Comparison of ENCODE assay signal across 1 cellular context in the genomic region with DNA sequence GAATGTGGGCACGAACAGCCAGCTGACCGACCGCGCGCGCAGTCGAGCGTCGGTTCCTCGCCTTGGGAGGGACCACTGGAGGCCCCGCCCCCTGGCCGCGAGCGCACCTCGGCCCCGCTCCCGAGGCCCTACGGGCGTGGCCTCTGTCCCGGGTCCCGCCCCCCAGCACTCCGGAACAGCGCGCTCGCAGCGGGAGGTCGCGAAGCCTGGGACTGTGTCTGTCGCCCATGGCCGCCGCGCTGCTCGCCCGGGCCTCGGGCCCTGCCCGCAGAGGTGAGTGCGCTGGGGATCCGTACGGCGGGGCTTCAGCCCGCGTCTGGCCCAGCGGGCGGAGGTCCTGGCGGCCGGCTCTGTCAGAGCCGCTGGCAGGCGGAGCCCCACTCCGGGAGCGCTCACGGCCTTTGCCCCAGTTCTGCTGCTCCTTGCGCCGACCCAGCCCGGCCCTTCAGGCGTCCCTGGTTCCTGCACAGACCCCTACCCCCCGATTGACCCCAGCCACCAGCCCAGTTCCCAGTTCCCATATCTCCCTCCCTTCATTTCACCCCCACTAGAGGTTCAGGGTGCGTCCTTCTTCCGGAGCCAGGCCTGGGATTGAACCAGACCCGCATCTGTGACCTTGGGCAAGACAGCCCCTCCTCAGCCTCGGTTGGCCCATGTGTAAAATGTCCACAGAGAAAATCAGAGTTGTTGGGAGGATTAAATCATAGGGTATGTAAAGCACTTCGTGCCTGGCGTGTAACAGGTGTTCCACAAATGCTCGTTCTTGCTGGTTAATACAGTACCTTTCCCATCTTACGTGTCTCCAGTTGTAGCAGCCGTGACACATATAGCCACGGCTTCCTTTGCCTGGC.
A peak's percentile ranks its signal among the peaks of the same experiment; 100 is the strongest.
TF ChIP-seq lines count a peak whose summit lies in the region.

A gene with protein sequence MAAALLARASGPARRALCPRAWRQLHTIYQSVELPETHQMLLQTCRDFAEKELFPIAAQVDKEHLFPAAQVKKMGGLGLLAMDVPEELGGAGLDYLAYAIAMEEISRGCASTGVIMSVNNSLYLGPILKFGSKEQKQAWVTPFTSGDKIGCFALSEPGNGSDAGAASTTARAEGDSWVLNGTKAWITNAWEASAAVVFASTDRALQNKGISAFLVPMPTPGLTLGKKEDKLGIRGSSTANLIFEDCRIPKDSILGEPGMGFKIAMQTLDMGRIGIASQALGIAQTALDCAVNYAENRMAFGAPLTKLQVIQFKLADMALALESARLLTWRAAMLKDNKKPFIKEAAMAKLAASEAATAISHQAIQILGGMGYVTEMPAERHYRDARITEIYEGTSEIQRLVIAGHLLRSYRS (plus strand): TSS at position 168 of the 851 bp plus-strand sequence. CDS start 60 bp downstream, at position 228.

TF ChIP-seq in K562, 482 proteins besides CTCF, POLR2A, EP300 and RAD21 (continued from another document and continues in another):
- TF ChIP-seq, protein P1, sequence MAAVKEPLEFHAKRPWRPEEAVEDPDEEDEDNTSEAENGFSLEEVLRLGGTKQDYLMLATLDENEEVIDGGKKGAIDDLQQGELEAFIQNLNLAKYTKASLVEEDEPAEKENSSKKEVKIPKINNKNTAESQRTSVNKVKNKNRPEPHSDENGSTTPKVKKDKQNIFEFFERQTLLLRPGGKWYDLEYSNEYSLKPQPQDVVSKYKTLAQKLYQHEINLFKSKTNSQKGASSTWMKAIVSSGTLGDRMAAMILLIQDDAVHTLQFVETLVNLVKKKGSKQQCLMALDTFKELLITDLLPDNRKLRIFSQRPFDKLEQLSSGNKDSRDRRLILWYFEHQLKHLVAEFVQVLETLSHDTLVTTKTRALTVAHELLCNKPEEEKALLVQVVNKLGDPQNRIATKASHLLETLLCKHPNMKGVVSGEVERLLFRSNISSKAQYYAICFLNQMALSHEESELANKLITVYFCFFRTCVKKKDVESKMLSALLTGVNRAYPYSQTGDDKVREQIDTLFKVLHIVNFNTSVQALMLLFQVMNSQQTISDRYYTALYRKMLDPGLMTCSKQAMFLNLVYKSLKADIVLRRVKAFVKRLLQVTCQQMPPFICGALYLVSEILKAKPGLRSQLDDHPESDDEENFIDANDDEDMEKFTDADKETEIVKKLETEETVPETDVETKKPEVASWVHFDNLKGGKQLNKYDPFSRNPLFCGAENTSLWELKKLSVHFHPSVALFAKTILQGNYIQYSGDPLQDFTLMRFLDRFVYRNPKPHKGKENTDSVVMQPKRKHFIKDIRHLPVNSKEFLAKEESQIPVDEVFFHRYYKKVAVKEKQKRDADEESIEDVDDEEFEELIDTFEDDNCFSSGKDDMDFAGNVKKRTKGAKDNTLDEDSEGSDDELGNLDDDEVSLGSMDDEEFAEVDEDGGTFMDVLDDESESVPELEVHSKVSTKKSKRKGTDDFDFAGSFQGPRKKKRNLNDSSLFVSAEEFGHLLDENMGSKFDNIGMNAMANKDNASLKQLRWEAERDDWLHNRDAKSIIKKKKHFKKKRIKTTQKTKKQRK (IDR thresholded peaks at IDR 0.05; ENCODE audit: borderline replicate concordance, low read depth, low read length), result no peak
- TF ChIP-seq, protein P2, sequence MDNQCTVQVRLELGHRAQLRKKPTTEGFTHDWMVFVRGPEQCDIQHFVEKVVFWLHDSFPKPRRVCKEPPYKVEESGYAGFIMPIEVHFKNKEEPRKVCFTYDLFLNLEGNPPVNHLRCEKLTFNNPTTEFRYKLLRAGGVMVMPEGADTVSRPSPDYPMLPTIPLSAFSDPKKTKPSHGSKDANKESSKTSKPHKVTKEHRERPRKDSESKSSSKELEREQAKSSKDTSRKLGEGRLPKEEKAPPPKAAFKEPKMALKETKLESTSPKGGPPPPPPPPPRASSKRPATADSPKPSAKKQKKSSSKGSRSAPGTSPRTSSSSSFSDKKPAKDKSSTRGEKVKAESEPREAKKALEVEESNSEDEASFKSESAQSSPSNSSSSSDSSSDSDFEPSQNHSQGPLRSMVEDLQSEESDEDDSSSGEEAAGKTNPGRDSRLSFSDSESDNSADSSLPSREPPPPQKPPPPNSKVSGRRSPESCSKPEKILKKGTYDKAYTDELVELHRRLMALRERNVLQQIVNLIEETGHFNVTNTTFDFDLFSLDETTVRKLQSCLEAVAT (IDR thresholded peaks at IDR 0.05), result no peak; a peak in 1 of 4 replicates
- TF ChIP-seq ZNF24 (IDR thresholded peaks at IDR 0.05) (no peak), CEBPB (tag; IDR thresholded peaks at IDR 0.05) (no peak), POLR3G (IDR thresholded peaks at IDR 0.05; ENCODE audit: extremely low read depth, insufficient read length, insufficient replicate concordance) (no peak), HDAC3 (IDR thresholded peaks at IDR 0.05; ENCODE audit: borderline replicate concordance, partially characterized antibody) (no peak), ZNF282 (CRISPR knock-in tag; IDR thresholded peaks at IDR 0.05) (no peak), ZNF695 (CRISPR knock-in tag; IDR thresholded peaks at IDR 0.05) (no peak), TSC22D4 (tag; IDR thresholded peaks at IDR 0.05) (no peak), HMGN3 (IDR thresholded peaks at IDR 0.05; ENCODE audit: borderline replicate concordance, extremely low read depth, insufficient read length, low read depth, low read length) (peak; percentile 43), ZBTB7A (IDR thresholded peaks at IDR 0.05; ENCODE audit: borderline replicate concordance, control insufficient read depth, low read depth, low read length) (peak; percentile 54; the same call in 1 of the 2 replicates), ZC3H11A (IDR thresholded peaks at IDR 0.05; ENCODE audit: low read depth, low read length) (no peak), LCOR (CRISPR knock-in tag; IDR thresholded peaks at IDR 0.05) (peak; percentile 73; the same call in 1 of the 2 replicates), JUNB (CRISPR knock-in tag; conservative IDR thresholded peaks at IDR 0.05) (no peak), RBFOX2 (IDR thresholded peaks at IDR 0.05; ENCODE audit: low read depth, low read length) (peak; percentile 94), MXI1 (IDR thresholded peaks at IDR 0.05; ENCODE audit: low read depth, low read length) (0 out of 2 replicates have a peak, but pooled peaks have one; percentile 20), C11orf30 (IDR thresholded peaks at IDR 0.05; ENCODE audit: low read depth) (no peak), SUPT5H (IDR thresholded peaks at IDR 0.05) (peak; percentile 81), RFX7 (CRISPR knock-in tag; IDR thresholded peaks at IDR 0.05) (no peak), CTBP1 (IDR thresholded peaks at IDR 0.05; ENCODE audit: borderline replicate concordance) (peak; percentile 78), NCOA2 (IDR thresholded peaks at IDR 0.05; ENCODE audit: partially characterized antibody in 2 of 2) (no peak), ZNF274 (IDR thresholded peaks at IDR 0.05; ENCODE audit: borderline replicate concordance, low read depth, low read length) (no peak), PHTF2 (CRISPR knock-in tag; IDR thresholded peaks at IDR 0.05) (no peak), TCF7L2 (IDR thresholded peaks at IDR 0.05; ENCODE audit: low read depth, low read length) (no peak), SRSF7 (optimal IDR thresholded peaks at IDR 0.05; ENCODE audit: low read depth, low read length) (no peak), ZNF785 (CRISPR knock-in tag; IDR thresholded peaks at IDR 0.05) (no peak), ZFP30 (CRISPR knock-in tag; IDR thresholded peaks at IDR 0.05; ENCODE audit: borderline replicate concordance) (no peak), SRF (CRISPR knock-in tag; IDR thresholded peaks at IDR 0.05) (no peak), RBM22 (IDR thresholded peaks at IDR 0.05; ENCODE audit: low read depth, low read length, poor library complexity, severe bottlenecking) (no peak), NRF1 (conservative IDR thresholded peaks at IDR 0.05 in 1 of 2, IDR thresholded peaks at IDR 0.05 in 1 of 2) (peak; percentile 87 to 89), IRF2 (CRISPR knock-in tag; IDR thresholded peaks at IDR 0.05) (no peak)
- TF ChIP-seq, protein P3, sequence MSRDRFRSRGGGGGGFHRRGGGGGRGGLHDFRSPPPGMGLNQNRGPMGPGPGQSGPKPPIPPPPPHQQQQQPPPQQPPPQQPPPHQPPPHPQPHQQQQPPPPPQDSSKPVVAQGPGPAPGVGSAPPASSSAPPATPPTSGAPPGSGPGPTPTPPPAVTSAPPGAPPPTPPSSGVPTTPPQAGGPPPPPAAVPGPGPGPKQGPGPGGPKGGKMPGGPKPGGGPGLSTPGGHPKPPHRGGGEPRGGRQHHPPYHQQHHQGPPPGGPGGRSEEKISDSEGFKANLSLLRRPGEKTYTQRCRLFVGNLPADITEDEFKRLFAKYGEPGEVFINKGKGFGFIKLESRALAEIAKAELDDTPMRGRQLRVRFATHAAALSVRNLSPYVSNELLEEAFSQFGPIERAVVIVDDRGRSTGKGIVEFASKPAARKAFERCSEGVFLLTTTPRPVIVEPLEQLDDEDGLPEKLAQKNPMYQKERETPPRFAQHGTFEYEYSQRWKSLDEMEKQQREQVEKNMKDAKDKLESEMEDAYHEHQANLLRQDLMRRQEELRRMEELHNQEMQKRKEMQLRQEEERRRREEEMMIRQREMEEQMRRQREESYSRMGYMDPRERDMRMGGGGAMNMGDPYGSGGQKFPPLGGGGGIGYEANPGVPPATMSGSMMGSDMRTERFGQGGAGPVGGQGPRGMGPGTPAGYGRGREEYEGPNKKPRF (IDR thresholded peaks at IDR 0.05; ENCODE audit: low read depth, low read length), result no peak
- TF ChIP-seq, protein P4, sequence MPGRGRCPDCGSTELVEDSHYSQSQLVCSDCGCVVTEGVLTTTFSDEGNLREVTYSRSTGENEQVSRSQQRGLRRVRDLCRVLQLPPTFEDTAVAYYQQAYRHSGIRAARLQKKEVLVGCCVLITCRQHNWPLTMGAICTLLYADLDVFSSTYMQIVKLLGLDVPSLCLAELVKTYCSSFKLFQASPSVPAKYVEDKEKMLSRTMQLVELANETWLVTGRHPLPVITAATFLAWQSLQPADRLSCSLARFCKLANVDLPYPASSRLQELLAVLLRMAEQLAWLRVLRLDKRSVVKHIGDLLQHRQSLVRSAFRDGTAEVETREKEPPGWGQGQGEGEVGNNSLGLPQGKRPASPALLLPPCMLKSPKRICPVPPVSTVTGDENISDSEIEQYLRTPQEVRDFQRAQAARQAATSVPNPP (IDR thresholded peaks at IDR 0.05; ENCODE audit: borderline replicate concordance, insufficient read depth, insufficient read length), result no peak
- TF ChIP-seq, protein P5, sequence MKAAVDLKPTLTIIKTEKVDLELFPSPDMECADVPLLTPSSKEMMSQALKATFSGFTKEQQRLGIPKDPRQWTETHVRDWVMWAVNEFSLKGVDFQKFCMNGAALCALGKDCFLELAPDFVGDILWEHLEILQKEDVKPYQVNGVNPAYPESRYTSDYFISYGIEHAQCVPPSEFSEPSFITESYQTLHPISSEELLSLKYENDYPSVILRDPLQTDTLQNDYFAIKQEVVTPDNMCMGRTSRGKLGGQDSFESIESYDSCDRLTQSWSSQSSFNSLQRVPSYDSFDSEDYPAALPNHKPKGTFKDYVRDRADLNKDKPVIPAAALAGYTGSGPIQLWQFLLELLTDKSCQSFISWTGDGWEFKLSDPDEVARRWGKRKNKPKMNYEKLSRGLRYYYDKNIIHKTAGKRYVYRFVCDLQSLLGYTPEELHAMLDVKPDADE (conservative IDR thresholded peaks at IDR 0.05; ENCODE audit: control insufficient read depth, low read depth, low read length), result peak; percentile 59; the same call in 1 of the 2 replicates
- TF ChIP-seq, protein P6, sequence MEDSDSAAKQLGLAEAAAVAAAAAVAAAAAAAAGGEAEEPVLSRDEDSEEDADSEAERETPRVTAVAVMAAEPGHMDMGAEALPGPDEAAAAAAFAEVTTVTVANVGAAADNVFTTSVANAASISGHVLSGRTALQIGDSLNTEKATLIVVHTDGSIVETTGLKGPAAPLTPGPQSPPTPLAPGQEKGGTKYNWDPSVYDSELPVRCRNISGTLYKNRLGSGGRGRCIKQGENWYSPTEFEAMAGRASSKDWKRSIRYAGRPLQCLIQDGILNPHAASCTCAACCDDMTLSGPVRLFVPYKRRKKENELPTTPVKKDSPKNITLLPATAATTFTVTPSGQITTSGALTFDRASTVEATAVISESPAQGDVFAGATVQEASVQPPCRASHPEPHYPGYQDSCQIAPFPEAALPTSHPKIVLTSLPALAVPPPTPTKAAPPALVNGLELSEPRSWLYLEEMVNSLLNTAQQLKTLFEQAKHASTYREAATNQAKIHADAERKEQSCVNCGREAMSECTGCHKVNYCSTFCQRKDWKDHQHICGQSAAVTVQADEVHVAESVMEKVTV (CRISPR knock-in tag; IDR thresholded peaks at IDR 0.05), result no peak
- TF ChIP-seq, protein P7, sequence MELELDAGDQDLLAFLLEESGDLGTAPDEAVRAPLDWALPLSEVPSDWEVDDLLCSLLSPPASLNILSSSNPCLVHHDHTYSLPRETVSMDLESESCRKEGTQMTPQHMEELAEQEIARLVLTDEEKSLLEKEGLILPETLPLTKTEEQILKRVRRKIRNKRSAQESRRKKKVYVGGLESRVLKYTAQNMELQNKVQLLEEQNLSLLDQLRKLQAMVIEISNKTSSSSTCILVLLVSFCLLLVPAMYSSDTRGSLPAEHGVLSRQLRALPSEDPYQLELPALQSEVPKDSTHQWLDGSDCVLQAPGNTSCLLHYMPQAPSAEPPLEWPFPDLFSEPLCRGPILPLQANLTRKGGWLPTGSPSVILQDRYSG (tag; conservative IDR thresholded peaks at IDR 0.05; ENCODE audit: low read depth), result no peak
- TF ChIP-seq, protein P8, sequence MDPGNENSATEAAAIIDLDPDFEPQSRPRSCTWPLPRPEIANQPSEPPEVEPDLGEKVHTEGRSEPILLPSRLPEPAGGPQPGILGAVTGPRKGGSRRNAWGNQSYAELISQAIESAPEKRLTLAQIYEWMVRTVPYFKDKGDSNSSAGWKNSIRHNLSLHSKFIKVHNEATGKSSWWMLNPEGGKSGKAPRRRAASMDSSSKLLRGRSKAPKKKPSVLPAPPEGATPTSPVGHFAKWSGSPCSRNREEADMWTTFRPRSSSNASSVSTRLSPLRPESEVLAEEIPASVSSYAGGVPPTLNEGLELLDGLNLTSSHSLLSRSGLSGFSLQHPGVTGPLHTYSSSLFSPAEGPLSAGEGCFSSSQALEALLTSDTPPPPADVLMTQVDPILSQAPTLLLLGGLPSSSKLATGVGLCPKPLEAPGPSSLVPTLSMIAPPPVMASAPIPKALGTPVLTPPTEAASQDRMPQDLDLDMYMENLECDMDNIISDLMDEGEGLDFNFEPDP (CRISPR knock-in tag; IDR thresholded peaks at IDR 0.05), result no peak
- TF ChIP-seq, protein P9, sequence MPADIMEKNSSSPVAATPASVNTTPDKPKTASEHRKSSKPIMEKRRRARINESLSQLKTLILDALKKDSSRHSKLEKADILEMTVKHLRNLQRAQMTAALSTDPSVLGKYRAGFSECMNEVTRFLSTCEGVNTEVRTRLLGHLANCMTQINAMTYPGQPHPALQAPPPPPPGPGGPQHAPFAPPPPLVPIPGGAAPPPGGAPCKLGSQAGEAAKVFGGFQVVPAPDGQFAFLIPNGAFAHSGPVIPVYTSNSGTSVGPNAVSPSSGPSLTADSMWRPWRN (IDR thresholded peaks at IDR 0.05; ENCODE audit: low read depth), result no peak
- TF ChIP-seq, protein P10, sequence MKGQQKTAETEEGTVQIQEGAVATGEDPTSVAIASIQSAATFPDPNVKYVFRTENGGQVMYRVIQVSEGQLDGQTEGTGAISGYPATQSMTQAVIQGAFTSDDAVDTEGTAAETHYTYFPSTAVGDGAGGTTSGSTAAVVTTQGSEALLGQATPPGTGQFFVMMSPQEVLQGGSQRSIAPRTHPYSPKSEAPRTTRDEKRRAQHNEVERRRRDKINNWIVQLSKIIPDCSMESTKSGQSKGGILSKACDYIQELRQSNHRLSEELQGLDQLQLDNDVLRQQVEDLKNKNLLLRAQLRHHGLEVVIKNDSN (CRISPR knock-in tag; IDR thresholded peaks at IDR 0.05), result no peak
